In the genomic region with DNA sequence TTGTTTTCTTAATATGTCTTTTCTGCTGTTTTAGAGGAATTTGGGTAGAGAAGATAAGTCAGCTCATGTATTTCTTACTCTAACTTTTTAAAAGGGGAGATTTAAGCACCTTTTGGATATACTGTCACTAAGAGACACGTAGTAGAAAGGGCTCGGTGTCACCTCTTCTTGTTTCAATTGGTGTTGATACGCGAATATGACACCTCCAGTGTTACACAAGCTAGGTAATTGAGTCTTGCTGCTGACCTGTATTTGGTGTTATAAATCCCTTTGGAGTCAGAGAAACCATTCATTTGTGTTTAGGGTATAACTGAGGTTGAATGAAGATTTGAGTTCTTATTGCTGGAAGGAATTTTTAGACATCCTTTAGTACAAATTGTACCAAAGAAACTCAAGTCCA, we compare ENCODE assay signal across 16 cellular contexts.
"Had no signal": no experiment of that assay in that cellular context is flagged by ENCODE, and none has a peak within 500 bp of the region (broad histone marks: within the 10 kb centered on the region; RNA-seq: fewer than 3 reads in every experiment).

No MANE protein-coding gene starts in this region.

- H3K9me3 ChIP-seq: sigmoid colon had no signal

- H3K27me3 ChIP-seq: heart left ventricle, sigmoid colon had no signal

- H3K27ac ChIP-seq: coronary artery, heart left ventricle, sigmoid colon, skin epidermis had no signal

- DNase-seq: effector CD8-positive, alpha-beta T cell; foreskin melanocyte; heart left ventricle; hippocampal formation; left colon; naive thymus-derived CD4-positive, alpha-beta T cell; nephron progenitor cell; posterior cingulate gyrus; sigmoid colon; stimulated activated CD4-positive, alpha-beta T cell treated with anti-CD3 and anti-CD28 coated beads, Interleukin-2, amount 100 ng/mL, for 24 hours; stimulated activated CD4-positive, alpha-beta T cell treated with anti-CD3 and anti-CD28 coated beads, Interleukin-4, amount 100 ng/mL, for 4 hours; stimulated activated naive B cell treated with anti-CD40 and anti-IgM and Interleukin-4, amounts not matched to agents 10 μg/mL and 1 μg/mL and 100 μg/mL, for 72 hours; stimulated activated naive CD8-positive, alpha-beta T cell treated with anti-CD3 and anti-CD28 coated beads, Interleukin-15, amount 100 ng/mL, for 72 hours; trophoblast cell had no signal

- H3K4me3 ChIP-seq: coronary artery, heart left ventricle, sigmoid colon, skin epidermis had no signal

- ATAC-seq: heart left ventricle; left colon; naive thymus-derived CD4-positive, alpha-beta T cell; stimulated activated naive B cell treated with anti-CD40 and anti-IgM and Interleukin-4, amounts not matched to agents 10 μg/mL and 1 μg/mL and 100 μg/mL, for 72 hours; stimulated activated naive CD8-positive, alpha-beta T cell treated with anti-CD3 and anti-CD28 coated beads, Interleukin-15, amount 100 ng/mL, for 72 hours had no signal
